Comparison of ENCODE assay signal across 13 cellular contexts in genomic region chr1:202286622-202287097, GRCh38. TPM values are rescaled to one million over a fixed set of nuclear protein-coding genes. Genes with fewer than 3 reads are reported as not detected.
DNase-seq lines count a peak whose midpoint lies in the region; ATAC-seq and TF ChIP-seq lines count a peak whose summit lies in the region.
"Had no signal": no experiment of that assay in that cellular context is flagged by ENCODE, and none has a peak within 500 bp of the region (broad histone marks: within the 10 kb centered on the region; RNA-seq: fewer than 3 reads in every experiment).

No MANE protein-coding gene starts in this region.

- no peak overlapping the region for H3K27ac Mint-ChIP-seq in Calu3 (ENCODE audit: unreplicated experiment)
- H3K27ac Mint-ChIP-seq: activated T-cell treated with anti-CD3 and anti-CD28 coated beads, Interleukin-2, amount 50 U/mL, for 24 hours had no signal

- BruUV-seq in IMR-90 (replicated peaks; lab: Mats Ljungman, UMichigan): no TSS peak
- no TSS peak for BruUV-seq in Calu3 (replicated peaks; lab: Mats Ljungman, UMichigan)

- no peak for TF ChIP-seq CTCF in IMR-90 (conservative IDR thresholded peaks at IDR 0.05; ENCODE audit: low read depth, low read length)
- TF ChIP-seq CTCF in smooth muscle cell (IDR thresholded peaks at IDR 0.05; ENCODE audit: borderline replicate concordance, insufficient read depth, poor library complexity, severe bottlenecking): no peak
- no peak for TF ChIP-seq CTCF in MM.1S (IDR thresholded peaks at IDR 0.05; ENCODE audit: low read length)
- TF ChIP-seq CTCF in Calu3 (IDR thresholded peaks at IDR 0.05; ENCODE audit: unreplicated experiment): no peak

- CTCF ChIA-PET in IMR-90 (lab: Yijun Ruan, JAX) (no interaction called here), Calu3 (lab: Charles Lee) (no interaction called here)

- no peak overlapping the region for H3K14ac ChIP-seq in IMR-90 (replicated peaks; ENCODE audit: low read depth, low read length)

- H4K8ac ChIP-seq in IMR-90 (ENCODE audit: low read depth in 2 of 2, low read length in 2 of 2): no peak overlapping the region

- H3K36me3 Mint-ChIP-seq in Calu3 (ENCODE audit: insufficient read depth, unreplicated experiment): no peaks in the 10 kb centered on the region

- H3K4me1 ChIP-seq in IMR-90 (ENCODE audit: control insufficient read depth, insufficient read depth, low read length) (peaks cover 20% of the 10 kb centered on the region), smooth muscle cell (ENCODE audit: low read depth) (peaks cover 5% of the 10 kb centered on the region), MM.1S (ENCODE audit: low read length) (peaks cover 16% of the 10 kb centered on the region)

- H3K4me3 ChIP-seq in IMR-90 (ENCODE audit: insufficient read depth, low read depth, low read length) (no peak overlapping the region), smooth muscle cell (no peak overlapping the region), MM.1S (ENCODE audit: low read length) (no peak overlapping the region)

- H3F3A ChIP-seq in smooth muscle cell (ENCODE audit: low read depth) (no peaks in the 10 kb centered on the region), MM.1S (ENCODE audit: insufficient read depth, low read length) (peaks cover 11% of the 10 kb centered on the region; the same call in 1 of the 2 replicates)

- peak overlapping the region; percentile 45; the same call in 1 of the 3 replicates for H2BK15ac ChIP-seq in IMR-90 (ENCODE audit: low read depth, low read length)

- in situ Hi-C loops in IMR-90 (cut with MboI; ENCODE audit: low sequenced_read_pairs): no loop called here

- no peak overlapping the region for H2BK120ac ChIP-seq in IMR-90 (ENCODE audit: low read depth, low read length)

- no peak overlapping the region for H2AK5ac ChIP-seq in IMR-90 (ENCODE audit: low read depth, low read length)

- H3K9me2 ChIP-seq in MM.1S (replicated peaks; ENCODE audit: insufficient read depth, low read length): no peaks in the 10 kb centered on the region

- H2BK5ac ChIP-seq in IMR-90 (ENCODE audit: low read depth, low read length, poor library complexity, severe bottlenecking): no peak overlapping the region

- H3K9ac ChIP-seq in IMR-90 (ENCODE audit: low read depth, low read length): no peak overlapping the region
- no peak overlapping the region for H3K9ac ChIP-seq in smooth muscle cell (ENCODE audit: low read depth)
- H3K9ac ChIP-seq in MM.1S (ENCODE audit: low read length): no peak overlapping the region

- no peak overlapping the region for H2AFZ ChIP-seq in IMR-90 (replicated peaks; ENCODE audit: low read length, poor library complexity)
- no peak overlapping the region for H2AFZ ChIP-seq in smooth muscle cell (ENCODE audit: low read depth)
- no peak overlapping the region for H2AFZ ChIP-seq in MM.1S (ENCODE audit: low read length)

- no CpG with 5 or more reads among the region's 6 CpGs for WGBS in IMR-90 (ENCODE audit: extremely low coverage in 2 of 2, insufficient read length in 1 of 2), 2 experiments
- whole genome bisulfite sequencing in smooth muscle cell (ENCODE audit: low lambda C conversion rate): 18% methylated on average over 6 of the region's 6 CpGs

- H3K27me3 ChIP-seq in IMR-90 (ENCODE audit: control insufficient read depth, insufficient read depth, low read length) (peaks cover 6% of the 10 kb centered on the region; the same call in 1 of the 2 replicates), smooth muscle cell (ENCODE audit: low read depth) (no peaks in the 10 kb centered on the region), MM.1S (replicated peaks; ENCODE audit: insufficient read depth, low read length) (peaks cover 15% of the 10 kb centered on the region; the same call in 1 of the 2 replicates)

- TF ChIP-seq RAD21 in IMR-90 (IDR thresholded peaks at IDR 0.05; ENCODE audit: low read length): no peak

- H3K36me3 ChIP-seq in IMR-90 (ENCODE audit: control insufficient read depth, insufficient read depth, low read length): no peaks in the 10 kb centered on the region
- no peaks in the 10 kb centered on the region for H3K36me3 ChIP-seq in smooth muscle cell (ENCODE audit: low read depth)
- H3K36me3 ChIP-seq in MM.1S (replicated peaks; ENCODE audit: insufficient read depth, low read length): no peaks in the 10 kb centered on the region

- H3K79me2 ChIP-seq in smooth muscle cell (ENCODE audit: low read depth) (no peaks in the 10 kb centered on the region), MM.1S (ENCODE audit: low read length) (no peaks in the 10 kb centered on the region)

- no peak for TF ChIP-seq POLR2A in IMR-90 (IDR thresholded peaks at IDR 0.05; ENCODE audit: low read depth, low read length)

- no peaks in the 10 kb centered on the region for H3K79me1 ChIP-seq in IMR-90 (ENCODE audit: low read depth in 1 of 2, low read length in 2 of 2)

- DNase-seq in IMR-90: peak; percentile 1
- DNase-seq in dermis microvascular lymphatic vessel endothelial cell (ENCODE audit: low read depth in 2 of 2): peak; percentile 42 to 67
- DNase-seq in kidney tubule cell (ENCODE audit: low spot score): peak; percentile 44
- DNase-seq in smooth muscle cell (lab: John Stamatoyannopoulos, UW; ENCODE audit: unreplicated experiment): peak; percentile 9
- no peak for DNase-seq in MM.1S
- DNase-seq in Calu3: no peak
- DNase-seq: activated T-cell treated with anti-CD3 and anti-CD28 coated beads, Interleukin-2, amount 50 U/mL, for 24 hours; NCI-H1092 treated with DMSO at 0.1 percent for 48 hours; NCI-H526; stimulated activated CD4-positive, alpha-beta T cell treated with anti-CD3 and anti-CD28 coated beads, Interleukin-2, amount 100 ng/mL, for 48 hours; stimulated activated naive CD8-positive, alpha-beta T cell treated with anti-CD3 and anti-CD28 coated beads, Interleukin-15, Interleukin-2, amounts not matched to agents 100 U/mL and 50 U/mL, for 24 hours had no signal

- H3K18ac ChIP-seq in IMR-90 (ENCODE audit: low read depth, low read length): no peak overlapping the region

- H3K9me3 ChIP-seq in IMR-90 (ENCODE audit: control insufficient read depth, insufficient read depth, low read length) (no peaks in the 10 kb centered on the region), smooth muscle cell (replicated peaks; ENCODE audit: low read depth) (no peaks in the 10 kb centered on the region), MM.1S (replicated peaks; ENCODE audit: insufficient read depth, low read length) (no peaks in the 10 kb centered on the region)

- no peak overlapping the region; the same call in 1 of the 2 replicates for H2BK20ac ChIP-seq in IMR-90 (ENCODE audit: low read depth, low read length)

- intact Hi-C loops in IMR-90 (cut with micrococcal nuclease) (no loop called here), Calu3 (cut with micrococcal nuclease; ENCODE audit: unreplicated experiment) (no loop called here)

- no peak overlapping the region for H4K5ac ChIP-seq in IMR-90 (ENCODE audit: low read depth, low read length)

- H3K23ac ChIP-seq in IMR-90 (ENCODE audit: low read depth, low read length): no peak overlapping the region

- H3K27ac ChIP-seq in IMR-90 (ENCODE audit: insufficient read depth, low read length): no peak overlapping the region
- H3K27ac ChIP-seq in smooth muscle cell (ENCODE audit: low read depth): peak overlapping the region; percentile 1
- no peak overlapping the region for H3K27ac ChIP-seq in MM.1S (ENCODE audit: low read length)

- H4K20me1 ChIP-seq in IMR-90 (ENCODE audit: insufficient read depth, low read length) (peaks cover 2% of the 10 kb centered on the region; the same call in 1 of the 2 replicates), smooth muscle cell (ENCODE audit: low read depth) (no peaks in the 10 kb centered on the region), MM.1S (ENCODE audit: insufficient read depth, low read length) (no peaks in the 10 kb centered on the region)

- H3K27me3 Mint-ChIP-seq in Calu3 (ENCODE audit: unreplicated experiment): peaks cover 91% of the 10 kb centered on the region
- H3K27me3 Mint-ChIP-seq: activated T-cell treated with anti-CD3 and anti-CD28 coated beads, Interleukin-2, amount 50 U/mL, for 24 hours had no signal

- H4K91ac ChIP-seq in IMR-90 (ENCODE audit: insufficient read depth, low read depth, low read length): no peak overlapping the region

- H3K4me2 ChIP-seq in IMR-90 (ENCODE audit: low read depth, low read length): no peak overlapping the region
- H3K4me2 ChIP-seq in smooth muscle cell: peak overlapping the region; percentile 7
- no peak overlapping the region for H3K4me2 ChIP-seq in MM.1S (ENCODE audit: low read depth, low read length)

- H3K9me1 ChIP-seq in IMR-90 (ENCODE audit: insufficient read depth, low read length): peaks cover 18% of the 10 kb centered on the region

- ATAC-seq in IMR-90 (ENCODE audit: low read depth) (no peak), HG03342 (IDR thresholded peaks at IDR 0.05; ENCODE audit: unreplicated experiment) (no peak), HG02678 (IDR thresholded peaks at IDR 0.05; ENCODE audit: unreplicated experiment) (no peak)
- ATAC-seq: stimulated activated naive CD8-positive, alpha-beta T cell treated with anti-CD3 and anti-CD28 coated beads, Interleukin-15, Interleukin-2, amounts not matched to agents 100 U/mL and 50 U/mL, for 24 hours had no signal

- H3K4me1 Mint-ChIP-seq in Calu3 (ENCODE audit: low read depth, unreplicated experiment): no peaks in the 10 kb centered on the region

- dilution Hi-C loops in IMR-90 (cut with HindIII; ENCODE audit: low sequenced_read_pairs, unreplicated experiment): no loop called here

- H3K4me3 Mint-ChIP-seq in Calu3 (ENCODE audit: low read depth, unreplicated experiment): no peak overlapping the region
- H3K4me3 Mint-ChIP-seq: activated T-cell treated with anti-CD3 and anti-CD28 coated beads, Interleukin-2, amount 50 U/mL, for 24 hours had no signal

- no peak overlapping the region for H2AK9ac ChIP-seq in IMR-90 (replicated peaks; ENCODE audit: low read depth, low read length, poor library complexity)

- H3K56ac ChIP-seq in IMR-90 (ENCODE audit: extremely low read depth, insufficient read depth, low read length): no peak overlapping the region

- H3K9me3 Mint-ChIP-seq in Calu3 (ENCODE audit: low read depth, unreplicated experiment): no peaks in the 10 kb centered on the region
- H3K9me3 Mint-ChIP-seq: activated T-cell treated with anti-CD3 and anti-CD28 coated beads, Interleukin-2, amount 50 U/mL, for 24 hours had no signal

- POLR2A ChIA-PET in IMR-90 (lab: Charles Lee; ENCODE audit: unreplicated experiment): no interaction called here

- peak overlapping the region; percentile 20; the same call in 1 of the 2 replicates for H3K4ac ChIP-seq in IMR-90 (ENCODE audit: low read depth, low read length)

TF ChIP-seq in IMR-90, 13 proteins besides CTCF, POLR2A, EP300 and RAD21 (continues in another document):
- TF ChIP-seq MAFK (IDR thresholded peaks at IDR 0.05; ENCODE audit: low read depth, low read length) (no peak), RCOR1 (IDR thresholded peaks at IDR 0.05; ENCODE audit: insufficient replicate concordance, low read length) (no peak), SMC3 (IDR thresholded peaks at IDR 0.05; ENCODE audit: low read depth, low read length) (no peak), FOS (IDR thresholded peaks at IDR 0.05; ENCODE audit: low read depth, low read length) (no peak)

RNA-seq across cellular contexts. Expression of gene UBE2T, which starts 55.1 kb away (rescaled TPM):
- 53.6 and 61.1 TPM in 2 replicates for total RNA-seq in IMR-90 (2012; rRNA removed)
- polyA plus RNA-seq in IMR-90 (2012; rRNA removed): 72.7 and 74.7 TPM in 2 replicates
- 19.6 and 34.4 TPM in 2 replicates for polyA plus RNA-seq in IMR-90 (2012; cell fraction: cytosol; rRNA removed)
- 7.6 and 20.9 TPM in 2 replicates for polyA plus RNA-seq in IMR-90 (2012; cell fraction: nucleus; rRNA removed; ENCODE audit: low replicate concordance)
- total RNA-seq in dermis microvascular lymphatic vessel endothelial cell: 9.0 and 23.9 TPM in 2 replicates
- 17.9 and 26.2 TPM in 2 replicates for total RNA-seq in smooth muscle cell
- 20.7 and 21.0 TPM in 2 replicates for polyA plus RNA-seq in smooth muscle cell
- 69.0 and 79.6 TPM in 2 replicates for total RNA-seq in Calu3 (2022)

Comparison
In these comparisons a context has a peak if more than half of its experiments do, and no peak if none do; other contexts are left out.
1. DNase-seq: peak in IMR-90 (single experiment), dermis microvascular lymphatic vessel endothelial cell (2 of 2), kidney tubule cell (single experiment) and smooth muscle cell (single experiment); none in MM.1S (single experiment) and Calu3 (single experiment).